10 cellular contexts compared by ENCODE assay signal in the genomic region with DNA sequence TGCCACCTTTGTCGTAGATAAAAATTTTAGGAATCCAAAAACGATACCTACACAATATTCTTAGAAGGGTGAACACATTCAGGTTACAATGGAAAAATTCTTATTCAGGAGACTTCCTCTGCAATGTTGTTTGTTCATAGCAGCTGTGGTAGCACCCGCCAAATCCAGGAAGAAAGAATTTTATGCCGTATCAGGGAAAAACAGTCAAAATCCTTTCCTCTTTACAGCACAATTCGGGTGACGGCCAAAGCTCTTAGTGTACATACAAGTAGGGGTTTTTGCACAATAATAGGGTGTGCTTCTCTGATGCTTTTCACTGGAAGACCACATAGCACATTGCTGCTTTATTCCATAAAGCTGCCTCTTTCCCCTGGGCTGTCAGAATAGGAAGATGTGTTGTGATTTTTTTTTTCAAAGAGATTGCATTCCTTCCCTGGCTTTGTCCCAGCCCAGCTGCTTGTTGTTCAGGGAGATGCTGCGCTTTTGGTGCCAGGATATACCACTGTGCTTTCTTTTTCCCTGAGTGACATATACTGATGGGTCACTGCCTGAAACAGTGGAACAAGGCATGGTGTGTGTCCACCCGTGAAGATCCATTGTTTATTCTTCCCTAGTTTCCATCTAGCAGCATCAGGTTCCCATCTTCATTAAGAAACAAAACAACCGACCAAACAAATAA. TPM values are rescaled to one million over a fixed set of nuclear protein-coding genes. Genes with fewer than 3 reads are reported as not detected.
DNase-seq lines count a peak whose midpoint lies in the region; ATAC-seq lines count a peak whose summit lies in the region.
"Had no signal": no experiment of that assay in that cellular context is flagged by ENCODE, and none has a peak within 500 bp of the region (broad histone marks: within the 10 kb centered on the region; RNA-seq: fewer than 3 reads in every experiment).

No MANE protein-coding gene starts in this region.

- H3K27ac Mint-ChIP-seq in activated T-cell treated with anti-CD3 and anti-CD28 coated beads, Interleukin-2, amount 50 U/mL, for 72 hours = no peak overlapping the region
- H3K27ac Mint-ChIP-seq: naive B cell had no signal

- peak overlapping the region; percentile 99 for H3K27ac ChIP-seq in cingulate gyrus (ENCODE audit: low read depth, low read length)

- H3K27me3 Mint-ChIP-seq in activated T-cell treated with anti-CD3 and anti-CD28 coated beads, Interleukin-2, amount 50 U/mL, for 72 hours (ENCODE audit: low read depth) = peaks cover 11% of the 10 kb centered on the region

- H3K4me3 Mint-ChIP-seq in activated T-cell treated with anti-CD3 and anti-CD28 coated beads, Interleukin-2, amount 50 U/mL, for 72 hours = peak overlapping the region; percentile 42 to 47

- H3K36me3 Mint-ChIP-seq in activated T-cell treated with anti-CD3 and anti-CD28 coated beads, Interleukin-2, amount 50 U/mL, for 72 hours (ENCODE audit: insufficient read depth in 2 of 2) = peaks cover 0 to 3% of the 10 kb centered on the region in 2 donors

- H3K4me1 Mint-ChIP-seq in activated T-cell treated with anti-CD3 and anti-CD28 coated beads, Interleukin-2, amount 50 U/mL, for 72 hours (ENCODE audit: low read depth) = no peaks in the 10 kb centered on the region

- no peak for ATAC-seq in activated T-cell treated with anti-CD3 and anti-CD28 coated beads, Interleukin-2, amount 50 U/mL, for 72 hours (replicated peaks in 1 of 2)
- no peak for ATAC-seq in HG02571 (IDR thresholded peaks at IDR 0.05; ENCODE audit: unreplicated experiment)

- H3K9me3 Mint-ChIP-seq in activated T-cell treated with anti-CD3 and anti-CD28 coated beads, Interleukin-2, amount 50 U/mL, for 72 hours = peaks cover 6 to 8% of the 10 kb centered on the region in 2 donors

- no peak for DNase-seq in activated T-cell treated with anti-CD3 and anti-CD28 coated beads, Interleukin-2, amount 50 U/mL, for 72 hours
- DNase-seq in activated T-cell treated with anti-CD3 and anti-CD28 coated beads for 4 hours (no peak), medulla oblongata (ENCODE audit: extremely low spot score) (peak; percentile 94), superior temporal gyrus (ENCODE audit: extremely low spot score) (peak; percentile 97), foreskin melanocyte (no peak)
- DNase-seq in activated T-cell treated with anti-CD3 and anti-CD28 coated beads, Interleukin-2, amount 50 U/mL, for 1 hour = no peak
- DNase-seq: NCI-H187 treated with DMSO at 0.1 percent for 48 hours had no signal

RNA-seq across cellular contexts. Expression of a gene that starts 27.2 kb away (rescaled TPM):
- 10 to 100 TPM; 49.1 to 56.4 TPM for total RNA-seq in activated T-cell treated with anti-CD3 and anti-CD28 coated beads, Interleukin-2, amount 50 U/mL, for 72 hours

RNA-seq across cellular contexts. Expression of a gene that starts 52.6 kb away (rescaled TPM):
- 1 to 10 TPM; 3.3 to 4.1 TPM for total RNA-seq in activated T-cell treated with anti-CD3 and anti-CD28 coated beads, Interleukin-2, amount 50 U/mL, for 72 hours

Comparison
In these comparisons a context has a peak if more than half of its experiments do, and no peak if none do; other contexts are left out.
1. DNase-seq: peak in medulla oblongata (single experiment) and superior temporal gyrus (single experiment); none in activated T-cell treated with anti-CD3 and anti-CD28 coated beads, Interleukin-2, amount 50 U/mL, for 72 hours (0 of 2), activated T-cell treated with anti-CD3 and anti-CD28 coated beads for 4 hours (single experiment), activated T-cell treated with anti-CD3 and anti-CD28 coated beads, Interleukin-2, amount 50 U/mL, for 1 hour (single experiment) and foreskin melanocyte (single experiment).